ENCODE assay signal across 8 cellular contexts in genomic region chr3:9731206-9732079, GRCh38. TPM values are rescaled to one million over a fixed set of nuclear protein-coding genes. Genes with fewer than 3 reads are reported as not detected.
DNase-seq lines count a peak whose midpoint lies in the region; ATAC-seq and TF ChIP-seq lines count a peak whose summit lies in the region.

TSS of gene BRPF1 (plus strand) at chr3:9731735. CDS start at chr3:9734141, 2,406 bp downstream.

- H3K27ac ChIP-seq in left ventricle myocardium inferior (replicated peaks) (peak within 1 kb of the TSS; percentile 100), prostate gland (peak within 1 kb of the TSS; percentile 96 to 97), urinary bladder (ENCODE audit: low read depth) (peak within 1 kb of the TSS; percentile 93)

- no peaks in the 10 kb centered on the region for H3K27me3 ChIP-seq in left ventricle myocardium inferior (ENCODE audit: low read depth)
- no peaks in the 10 kb centered on the region for H3K27me3 ChIP-seq in prostate gland (replicated peaks; ENCODE audit: insufficient read depth)

- peak within 1 kb of the TSS; percentile 98 for H3K4me3 Mint-ChIP-seq in T-helper 1 cell treated with Interleukin-12 subunit alpha and Interleukin-12 subunit beta and Interleukin-4 antibody, amounts not matched to agents 30 μg/mL and 1 μg/mL, for 36 hours

- no peaks in the 10 kb centered on the region for H3K9me3 Mint-ChIP-seq in T-helper 1 cell treated with Interleukin-12 subunit alpha and Interleukin-12 subunit beta and Interleukin-4 antibody, amounts not matched to agents 30 μg/mL and 1 μg/mL, for 36 hours

- peaks cover 25% of the 10 kb centered on the region for H3K36me3 Mint-ChIP-seq in T-helper 1 cell treated with Interleukin-12 subunit alpha and Interleukin-12 subunit beta and Interleukin-4 antibody, amounts not matched to agents 30 μg/mL and 1 μg/mL, for 36 hours (ENCODE audit: low read depth)

- peak within 1 kb of the TSS; percentile 98 for H3K4me3 ChIP-seq in left ventricle myocardium inferior
- H3K4me3 ChIP-seq in prostate gland: peak within 1 kb of the TSS; percentile 97 to 98
- peak within 1 kb of the TSS; percentile 98 for H3K4me3 ChIP-seq in urinary bladder (ENCODE audit: low read depth, low read length)

- in situ Hi-C loops in GM13977 (cut with MboI; ENCODE audit: low pct_unique_long_range_greater_than_20kb, low sequenced_read_pairs, unreplicated experiment): no loop called here

- no peaks in the 10 kb centered on the region for H3K9me3 ChIP-seq in left ventricle myocardium inferior (replicated peaks)
- no peaks in the 10 kb centered on the region for H3K9me3 ChIP-seq in prostate gland

- peaks cover 43% of the 10 kb centered on the region for H3K4me1 Mint-ChIP-seq in T-helper 1 cell treated with Interleukin-12 subunit alpha and Interleukin-12 subunit beta and Interleukin-4 antibody, amounts not matched to agents 30 μg/mL and 1 μg/mL, for 36 hours (ENCODE audit: low read depth)

- H3K4me1 ChIP-seq in left ventricle myocardium inferior: peaks cover 55% of the 10 kb centered on the region
- peaks cover 14% of the 10 kb centered on the region for H3K4me1 ChIP-seq in prostate gland (replicated peaks)
- H3K4me1 ChIP-seq in urinary bladder (ENCODE audit: insufficient read depth): no peaks in the 10 kb centered on the region

- no peaks in the 10 kb centered on the region for H3K27me3 Mint-ChIP-seq in T-helper 1 cell treated with Interleukin-12 subunit alpha and Interleukin-12 subunit beta and Interleukin-4 antibody, amounts not matched to agents 30 μg/mL and 1 μg/mL, for 36 hours (ENCODE audit: low read depth)

- peak; percentile 91 for ATAC-seq in HG02884 (IDR thresholded peaks at IDR 0.05; ENCODE audit: unreplicated experiment)

- TF ChIP-seq POLR2A in prostate gland (IDR thresholded peaks at IDR 0.05): no peak

- TF ChIP-seq CTCF in GM13977 (IDR thresholded peaks at IDR 0.05; ENCODE audit: extremely low read depth, insufficient read depth, missing control alignments) (peak; percentile 21), left ventricle myocardium inferior (IDR thresholded peaks at IDR 0.05; ENCODE audit: borderline replicate concordance) (peak; percentile 25), prostate gland (IDR thresholded peaks at IDR 0.05) (peak; percentile 18 to 39 (median 30))

- peak; percentile 100 for DNase-seq in GM13977 (ENCODE audit: low spot score)
- DNase-seq in NCI-H1694 (lab: John Stamatoyannopoulos, UW): peak; percentile 81
- DNase-seq in amniotic stem cell (lab: John Stamatoyannopoulos, UW): peak; percentile 99
- peak; percentile 100 for DNase-seq in left ventricle myocardium inferior
- peak; percentile 99 for DNase-seq in prostate gland (ENCODE audit: low spot score)

- H3K36me3 ChIP-seq in left ventricle myocardium inferior (peaks cover 25% of the 10 kb centered on the region), prostate gland (peaks cover 0 to 7% of the 10 kb centered on the region in 2 donors), urinary bladder (ENCODE audit: insufficient read depth) (no peaks in the 10 kb centered on the region)

- under 1% methylated on average over 73 of the region's 88 CpGs for WGBS in prostate gland
- WGBS in urinary bladder: under 1% methylated on average over 88 of the region's 88 CpGs

- intact Hi-C loops in left ventricle myocardium inferior (cut with micrococcal nuclease) (no loop called here), prostate gland (cut with DNase I) (loop anchor here (5.0 to 10.0 kb wide), 2 partner anchors 111 to 183 kb away; partner anchors contain the start of genes IL17RC and RPUSD3)

- H3K27ac Mint-ChIP-seq in T-helper 1 cell treated with Interleukin-12 subunit alpha and Interleukin-12 subunit beta and Interleukin-4 antibody, amounts not matched to agents 30 μg/mL and 1 μg/mL, for 36 hours: peak within 1 kb of the TSS; percentile 95

RNA-seq across cellular contexts. Expression of gene BRPF1, which starts in this region (rescaled TPM):
- total RNA-seq in left ventricle myocardium inferior: 9.4 TPM
- 10 to 100 TPM; 14.2 to 43.5 TPM for total RNA-seq in prostate gland
- 11.0 TPM for total RNA-seq in urinary bladder
- polyA plus RNA-seq in urinary bladder: 13.8 TPM

Comparison
In these comparisons a context has a peak if more than half of its experiments do, and no peak if none do; other contexts are left out.
1. Peak in every context shown above with its lines: DNase-seq, ATAC-seq, H3K4me3 ChIP-seq and H3K27ac ChIP-seq.